In genomic region chr4:51909236-51909703, GRCh38 we compare ENCODE assay signal across 1 cellular context.
TF ChIP-seq lines count a peak whose summit lies in the region.

No MANE protein-coding gene starts in this region.

TF ChIP-seq in HepG2, 621 proteins besides CTCF, POLR2A, EP300 and RAD21 (continued from another document and continues in another):
- TF ChIP-seq CREBL2 (CRISPR knock-in tag; IDR thresholded peaks at IDR 0.05; ENCODE audit: borderline replicate concordance) = no peak
- no peak for TF ChIP-seq NFAT5 (CRISPR knock-in tag; IDR thresholded peaks at IDR 0.05)
- TF ChIP-seq ZNF446 (CRISPR knock-in tag; IDR thresholded peaks at IDR 0.05) = no peak
- no peak for TF ChIP-seq IKZF1 (IDR thresholded peaks at IDR 0.05)
- no peak for TF ChIP-seq ZNF883 (CRISPR knock-in tag; IDR thresholded peaks at IDR 0.05; ENCODE audit: not compliant biosample characterization)
- peak; percentile 96 for TF ChIP-seq NCOA2 (CRISPR knock-in tag; IDR thresholded peaks at IDR 0.05)
- TF ChIP-seq SMARCE1 (IDR thresholded peaks at IDR 0.05; ENCODE audit: borderline replicate concordance) = no peak
- TF ChIP-seq ZFP37 (CRISPR knock-in tag; IDR thresholded peaks at IDR 0.05; ENCODE audit: borderline replicate concordance) = peak; percentile 66
- TF ChIP-seq POLR2AphosphoS2 (IDR thresholded peaks at IDR 0.05; ENCODE audit: low read depth, low read length) = no peak
- no peak for TF ChIP-seq TIGD3 (CRISPR knock-in tag; IDR thresholded peaks at IDR 0.05; ENCODE audit: borderline replicate concordance)
- TF ChIP-seq ZBTB20 (CRISPR knock-in tag; IDR thresholded peaks at IDR 0.05; ENCODE audit: borderline replicate concordance, low read depth) = peak; percentile 95; the same call in 1 of the 2 replicates
- TF ChIP-seq LBX2 (CRISPR knock-in tag; IDR thresholded peaks at IDR 0.05; ENCODE audit: borderline replicate concordance) = 0 out of 2 replicates have a peak, but pooled peaks have one; percentile 47
- TF ChIP-seq PATZ1 (CRISPR knock-in tag; IDR thresholded peaks at IDR 0.05) = peak; percentile 71
- TF ChIP-seq EHMT2 (IDR thresholded peaks at IDR 0.05; ENCODE audit: borderline replicate concordance, low read depth, low read length) = peak; percentile 96; the same call in 1 of the 2 replicates
- TF ChIP-seq KDM5A (IDR thresholded peaks at IDR 0.05; ENCODE audit: borderline replicate concordance, low read length) = no peak
- TF ChIP-seq MXD4 (CRISPR knock-in tag; IDR thresholded peaks at IDR 0.05) = peak; percentile 65; the same call in 1 of the 2 replicates
- TF ChIP-seq POGK (CRISPR knock-in tag; conservative IDR thresholded peaks at IDR 0.05) = peak; percentile 96
- peak; percentile 78; the same call in 1 of the 2 replicates for TF ChIP-seq BORCS8-MEF2B (CRISPR knock-in tag; IDR thresholded peaks at IDR 0.05)
- TF ChIP-seq MLXIP (CRISPR knock-in tag; IDR thresholded peaks at IDR 0.05; ENCODE audit: borderline replicate concordance) = no peak
- no peak for TF ChIP-seq RELA (CRISPR knock-in tag; IDR thresholded peaks at IDR 0.05)
- peak; percentile 79; the same call in 1 of the 2 replicates for TF ChIP-seq KAT8 (CRISPR knock-in tag; IDR thresholded peaks at IDR 0.05)
- peak; percentile 42; the same call in 1 of the 2 replicates for TF ChIP-seq XBP1 (CRISPR knock-in tag; IDR thresholded peaks at IDR 0.05)
- no peak for TF ChIP-seq TERF1 (CRISPR knock-in tag; IDR thresholded peaks at IDR 0.05)
- TF ChIP-seq ZBED4 (CRISPR knock-in tag; IDR thresholded peaks at IDR 0.05; ENCODE audit: borderline replicate concordance) = peak; percentile 51; the same call in 1 of the 2 replicates
- no peak for TF ChIP-seq ZNF891 (CRISPR knock-in tag; IDR thresholded peaks at IDR 0.05)
- no peak for TF ChIP-seq ZMAT3 (CRISPR knock-in tag; conservative IDR thresholded peaks at IDR 0.05)
- peak; percentile 92 for TF ChIP-seq TGIF2 (CRISPR knock-in tag; IDR thresholded peaks at IDR 0.05)
- TF ChIP-seq ZNF749 (CRISPR knock-in tag; IDR thresholded peaks at IDR 0.05; ENCODE audit: borderline replicate concordance) = peak; percentile 81; the same call in 1 of the 2 replicates
- 0 out of 2 replicates have a peak, but pooled peaks have one; percentile 45 for TF ChIP-seq MXD3 (CRISPR knock-in tag; IDR thresholded peaks at IDR 0.05)
- TF ChIP-seq SP5 (CRISPR knock-in tag; IDR thresholded peaks at IDR 0.05; ENCODE audit: borderline replicate concordance, low read depth) = peak; percentile 59; the same call in 1 of the 2 replicates
- TF ChIP-seq ZKSCAN8 (CRISPR knock-in tag; IDR thresholded peaks at IDR 0.05; ENCODE audit: borderline replicate concordance) = peak; percentile 97
- TF ChIP-seq RBM39 (IDR thresholded peaks at IDR 0.05; ENCODE audit: low read depth, low read length, poor library complexity, severe bottlenecking) = no peak
- peak; percentile 78 for TF ChIP-seq ZBTB21 (CRISPR knock-in tag; IDR thresholded peaks at IDR 0.05)
- TF ChIP-seq KDM6A (CRISPR knock-in tag; IDR thresholded peaks at IDR 0.05; ENCODE audit: low read depth) = peak; percentile 95
- peak; percentile 91 for TF ChIP-seq MAX (IDR thresholded peaks at IDR 0.05)
